2 cellular contexts compared by ENCODE assay signal in the genomic region with DNA sequence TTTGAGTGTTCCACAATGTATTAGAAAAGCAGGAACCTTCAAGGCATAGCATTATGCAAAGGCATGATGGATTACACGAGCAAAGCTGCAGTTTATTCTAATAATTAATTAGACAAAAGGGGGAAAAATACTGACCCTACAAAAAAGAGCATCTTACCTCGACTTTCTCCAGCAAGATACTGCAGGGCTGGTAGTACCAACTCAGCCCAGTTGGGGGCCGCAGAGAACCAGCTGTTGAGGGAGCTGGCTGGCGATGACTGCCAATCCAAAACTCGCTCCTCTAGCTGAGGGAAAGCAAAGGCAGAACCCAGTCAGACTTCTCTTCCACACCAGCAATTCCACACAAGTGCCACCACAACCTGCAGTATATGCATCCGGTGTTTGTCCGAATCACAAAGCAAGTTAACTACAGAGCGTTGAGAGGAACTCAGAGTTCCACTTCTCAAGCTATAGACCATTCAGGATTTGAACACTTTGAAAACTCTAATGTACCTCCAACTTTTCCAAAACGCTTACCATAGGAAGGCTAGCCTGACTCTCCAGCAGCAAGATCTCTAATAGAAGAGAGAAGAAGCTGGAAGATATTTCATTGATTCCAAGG.
TF ChIP-seq lines count a peak whose summit lies in the region.

No MANE protein-coding gene starts in this region.

TF ChIP-seq in HEK293, 187 proteins besides CTCF, POLR2A, EP300 and RAD21:
- TF ChIP-seq, protein P1, sequence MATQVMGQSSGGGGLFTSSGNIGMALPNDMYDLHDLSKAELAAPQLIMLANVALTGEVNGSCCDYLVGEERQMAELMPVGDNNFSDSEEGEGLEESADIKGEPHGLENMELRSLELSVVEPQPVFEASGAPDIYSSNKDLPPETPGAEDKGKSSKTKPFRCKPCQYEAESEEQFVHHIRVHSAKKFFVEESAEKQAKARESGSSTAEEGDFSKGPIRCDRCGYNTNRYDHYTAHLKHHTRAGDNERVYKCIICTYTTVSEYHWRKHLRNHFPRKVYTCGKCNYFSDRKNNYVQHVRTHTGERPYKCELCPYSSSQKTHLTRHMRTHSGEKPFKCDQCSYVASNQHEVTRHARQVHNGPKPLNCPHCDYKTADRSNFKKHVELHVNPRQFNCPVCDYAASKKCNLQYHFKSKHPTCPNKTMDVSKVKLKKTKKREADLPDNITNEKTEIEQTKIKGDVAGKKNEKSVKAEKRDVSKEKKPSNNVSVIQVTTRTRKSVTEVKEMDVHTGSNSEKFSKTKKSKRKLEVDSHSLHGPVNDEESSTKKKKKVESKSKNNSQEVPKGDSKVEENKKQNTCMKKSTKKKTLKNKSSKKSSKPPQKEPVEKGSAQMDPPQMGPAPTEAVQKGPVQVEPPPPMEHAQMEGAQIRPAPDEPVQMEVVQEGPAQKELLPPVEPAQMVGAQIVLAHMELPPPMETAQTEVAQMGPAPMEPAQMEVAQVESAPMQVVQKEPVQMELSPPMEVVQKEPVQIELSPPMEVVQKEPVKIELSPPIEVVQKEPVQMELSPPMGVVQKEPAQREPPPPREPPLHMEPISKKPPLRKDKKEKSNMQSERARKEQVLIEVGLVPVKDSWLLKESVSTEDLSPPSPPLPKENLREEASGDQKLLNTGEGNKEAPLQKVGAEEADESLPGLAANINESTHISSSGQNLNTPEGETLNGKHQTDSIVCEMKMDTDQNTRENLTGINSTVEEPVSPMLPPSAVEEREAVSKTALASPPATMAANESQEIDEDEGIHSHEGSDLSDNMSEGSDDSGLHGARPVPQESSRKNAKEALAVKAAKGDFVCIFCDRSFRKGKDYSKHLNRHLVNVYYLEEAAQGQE (tag by site-specific recombination; IDR thresholded peaks at IDR 0.05) = no peak
- TF ChIP-seq ZNF654 (tag by site-specific recombination; IDR thresholded peaks at IDR 0.05; ENCODE audit: low read depth) (peak; percentile 27; the same call in 1 of the 2 replicates), ZNF394 (tag by site-specific recombination; IDR thresholded peaks at IDR 0.05; ENCODE audit: borderline replicate concordance) (no peak)
- TF ChIP-seq, protein P2, sequence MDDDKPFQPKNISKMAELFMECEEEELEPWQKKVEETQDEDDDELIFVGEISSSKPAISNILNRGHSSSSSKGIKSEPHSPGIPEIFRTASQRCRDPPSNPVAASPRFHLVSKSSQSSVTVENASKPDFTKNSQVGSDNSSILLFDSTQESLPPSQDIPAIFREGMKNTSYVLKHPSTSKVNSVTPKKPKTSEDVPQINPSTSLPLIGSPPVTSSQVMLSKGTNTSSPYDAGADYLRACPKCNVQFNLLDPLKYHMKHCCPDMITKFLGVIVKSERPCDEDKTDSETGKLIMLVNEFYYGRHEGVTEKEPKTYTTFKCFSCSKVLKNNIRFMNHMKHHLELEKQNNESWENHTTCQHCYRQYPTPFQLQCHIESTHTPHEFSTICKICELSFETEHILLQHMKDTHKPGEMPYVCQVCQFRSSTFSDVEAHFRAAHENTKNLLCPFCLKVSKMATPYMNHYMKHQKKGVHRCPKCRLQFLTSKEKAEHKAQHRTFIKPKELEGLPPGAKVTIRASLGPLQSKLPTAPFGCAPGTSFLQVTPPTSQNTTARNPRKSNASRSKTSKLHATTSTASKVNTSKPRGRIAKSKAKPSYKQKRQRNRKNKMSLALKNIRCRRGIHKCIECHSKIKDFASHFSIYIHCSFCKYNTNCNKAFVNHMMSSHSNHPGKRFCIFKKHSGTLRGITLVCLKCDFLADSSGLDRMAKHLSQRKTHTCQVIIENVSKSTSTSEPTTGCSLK (tag by site-specific recombination; IDR thresholded peaks at IDR 0.05) = no peak
- TF ChIP-seq, protein P3, sequence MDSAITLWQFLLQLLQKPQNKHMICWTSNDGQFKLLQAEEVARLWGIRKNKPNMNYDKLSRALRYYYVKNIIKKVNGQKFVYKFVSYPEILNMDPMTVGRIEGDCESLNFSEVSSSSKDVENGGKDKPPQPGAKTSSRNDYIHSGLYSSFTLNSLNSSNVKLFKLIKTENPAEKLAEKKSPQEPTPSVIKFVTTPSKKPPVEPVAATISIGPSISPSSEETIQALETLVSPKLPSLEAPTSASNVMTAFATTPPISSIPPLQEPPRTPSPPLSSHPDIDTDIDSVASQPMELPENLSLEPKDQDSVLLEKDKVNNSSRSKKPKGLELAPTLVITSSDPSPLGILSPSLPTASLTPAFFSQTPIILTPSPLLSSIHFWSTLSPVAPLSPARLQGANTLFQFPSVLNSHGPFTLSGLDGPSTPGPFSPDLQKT (IDR thresholded peaks at IDR 0.05; ENCODE audit: borderline replicate concordance, low read depth, low read length) = no peak

TF ChIP-seq in HepG2, 621 proteins besides CTCF, POLR2A, EP300 and RAD21 (continued from another document):
- TF ChIP-seq, protein P4, sequence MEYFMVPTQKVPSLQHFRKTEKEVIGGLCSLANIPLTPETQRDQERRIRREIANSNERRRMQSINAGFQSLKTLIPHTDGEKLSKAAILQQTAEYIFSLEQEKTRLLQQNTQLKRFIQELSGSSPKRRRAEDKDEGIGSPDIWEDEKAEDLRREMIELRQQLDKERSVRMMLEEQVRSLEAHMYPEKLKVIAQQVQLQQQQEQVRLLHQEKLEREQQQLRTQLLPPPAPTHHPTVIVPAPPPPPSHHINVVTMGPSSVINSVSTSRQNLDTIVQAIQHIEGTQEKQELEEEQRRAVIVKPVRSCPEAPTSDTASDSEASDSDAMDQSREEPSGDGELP (IDR thresholded peaks at IDR 0.05; ENCODE audit: borderline replicate concordance, low read depth) = peak; percentile 32; the same call in 1 of the 2 replicates
- TF ChIP-seq HNF4A (CRISPR knock-in tag; IDR thresholded peaks at IDR 0.05) = no peak
- peak; percentile 33; the same call in 1 of the 2 replicates for TF ChIP-seq SMC3 (IDR thresholded peaks at IDR 0.05; ENCODE audit: low read length)
- TF ChIP-seq ZNF30 (CRISPR knock-in tag; IDR thresholded peaks at IDR 0.05) = no peak
- TF ChIP-seq STAG1 (CRISPR knock-in tag; IDR thresholded peaks at IDR 0.05) = peak; percentile 72
- no peak for TF ChIP-seq ZNF839 (CRISPR knock-in tag; IDR thresholded peaks at IDR 0.05; ENCODE audit: borderline replicate concordance)
- no peak for TF ChIP-seq ZFP36 (IDR thresholded peaks at IDR 0.05; ENCODE audit: borderline replicate concordance, low read depth, low read length, partially characterized antibody)
